ENCODE assay signal across 20 cellular contexts in genomic region chr14:104479901-104480300, GRCh38.
"Had no signal": no experiment of that assay in that cellular context is flagged by ENCODE, and none has a peak within 500 bp of the region (broad histone marks: within the 10 kb centered on the region; RNA-seq: fewer than 3 reads in every experiment).

No MANE protein-coding gene starts in this region.

- H3K27ac ChIP-seq: coronary artery, dorsolateral prefrontal cortex, esophagus squamous epithelium, gastrocnemius medialis, heart right ventricle, left lung, lower lobe of right lung had no signal

- H3K9me3 ChIP-seq: gastrocnemius medialis had no signal

- DNase-seq: dermis blood vessel endothelial cell; dorsolateral prefrontal cortex; effector CD4-positive, alpha-beta T cell; effector memory CD4-positive, alpha-beta T cell; esophagus squamous epithelium; foreskin fibroblast; foreskin melanocyte; gastrocnemius medialis; glutamatergic neuron; head of caudate nucleus; heart right ventricle; hippocampal formation; left cardiac atrium; left lung; left ventricle myocardium superior; lower lobe of right lung; mesenchymal stem cell; mucosa of descending colon; naive thymus-derived CD4-positive, alpha-beta T cell had no signal

- H3K4me3 ChIP-seq: coronary artery, dorsolateral prefrontal cortex, esophagus squamous epithelium, gastrocnemius medialis, heart right ventricle, left lung, lower lobe of right lung, mucosa of descending colon had no signal

- H3K4me1 ChIP-seq: esophagus squamous epithelium, gastrocnemius medialis, heart right ventricle, left lung, lower lobe of right lung had no signal

- H3K36me3 ChIP-seq: esophagus squamous epithelium, gastrocnemius medialis, heart right ventricle, left lung, lower lobe of right lung had no signal

- ATAC-seq: gastrocnemius medialis; heart right ventricle; left cardiac atrium; left lung; left ventricle myocardium superior; lower lobe of right lung; mucosa of descending colon; naive thymus-derived CD4-positive, alpha-beta T cell had no signal
